ENCODE assay signal across 9 cellular contexts in genomic region chr16:79163666-79164377, GRCh38.
DNase-seq lines count a peak whose midpoint lies in the region; ATAC-seq and TF ChIP-seq lines count a peak whose summit lies in the region.
"Had no signal": no experiment of that assay in that cellular context is flagged by ENCODE, and none has a peak within 500 bp of the region (broad histone marks: within the 10 kb centered on the region; RNA-seq: fewer than 3 reads in every experiment).

No MANE protein-coding gene starts in this region.

- H3K4me1 ChIP-seq in CD4-positive, alpha-beta memory T cell (ENCODE audit: insufficient read depth, low read length) = peaks cover 5% of the 10 kb centered on the region

- TF ChIP-seq CTCF in GM20000 (IDR thresholded peaks at IDR 0.05; ENCODE audit: extremely low read depth, missing control alignments) = no peak

- no peak for DNase-seq in CD4-positive, alpha-beta memory T cell
- DNase-seq in naive B cell = no peak
- no peak for DNase-seq in foreskin melanocyte
- no peak for DNase-seq in NCI-H1436 (lab: John Stamatoyannopoulos, UW)
- DNase-seq in GM20000 (ENCODE audit: low spot score) = no peak
- DNase-seq: NCI-H1092; stimulated activated CD4-positive, alpha-beta T cell treated with anti-CD3 and anti-CD28 coated beads, Interleukin-2, amount 100 ng/mL, for 48 hours had no signal

- POLR2A ChIA-PET in CD4-positive, alpha-beta memory T cell (lab: Charles Lee; ENCODE audit: partially characterized antibody) = no interaction called here

- H3K4me3 ChIP-seq in CD4-positive, alpha-beta memory T cell (ENCODE audit: low read length in 2 of 2) = no peak overlapping the region

- no peaks in the 10 kb centered on the region for H3K36me3 ChIP-seq in CD4-positive, alpha-beta memory T cell (ENCODE audit: insufficient read depth, low read length)

- peak overlapping the region in 4 of 7 donors; percentile 14 to 74 (median 40) for H3K27ac Mint-ChIP-seq in CD4-positive, alpha-beta memory T cell
- H3K27ac Mint-ChIP-seq in IgD-negative memory B cell (peak overlapping the region in 1 of 3 donors; percentile 43), naive B cell (peak overlapping the region in 4 of 6 donors; percentile 53 to 96 (median 67))
- H3K27ac Mint-ChIP-seq in activated T-helper 17 cell treated with anti-CD3 and anti-CD28 coated beads, Interleukin-2, amount 50 U/mL, for 72 hours = peak overlapping the region; percentile 60

- H3K4me3 Mint-ChIP-seq in CD4-positive, alpha-beta memory T cell = peak overlapping the region; percentile 74 to 88 (median 81)
- peak overlapping the region; percentile 8 to 90 (median 66) for H3K4me3 Mint-ChIP-seq in IgD-negative memory B cell
- peak overlapping the region; percentile 65 for H3K4me3 Mint-ChIP-seq in activated T-helper 17 cell treated with anti-CD3 and anti-CD28 coated beads, Interleukin-2, amount 50 U/mL, for 72 hours
- peak overlapping the region; percentile 34 to 88 (median 80) for H3K4me3 Mint-ChIP-seq in naive B cell

- CTCF ChIA-PET in CD4-positive, alpha-beta memory T cell (lab: Charles Lee; ENCODE audit: partially characterized antibody) = interaction anchor here (0.7 kb wide), 1 partner anchor 1363 kb away, joined by 5 read pairs; no protein-coding TSS in a partner anchor

- H3K9me3 Mint-ChIP-seq in CD4-positive, alpha-beta memory T cell = peaks cover 0 to 10% (median 6%) of the 10 kb centered on the region in 8 donors
- H3K9me3 Mint-ChIP-seq in IgD-negative memory B cell = peaks cover 0 to 6% (median 5%) of the 10 kb centered on the region in 3 donors
- H3K9me3 Mint-ChIP-seq in activated T-helper 17 cell treated with anti-CD3 and anti-CD28 coated beads, Interleukin-2, amount 50 U/mL, for 72 hours = peaks cover 6% of the 10 kb centered on the region
- peaks cover 3 to 12% (median 11%) of the 10 kb centered on the region in 7 donors for H3K9me3 Mint-ChIP-seq in naive B cell

- no peaks in the 10 kb centered on the region for H3K27me3 ChIP-seq in CD4-positive, alpha-beta memory T cell (ENCODE audit: insufficient read depth, low read length)

- ATAC-seq in activated T-helper 17 cell treated with anti-CD3 and anti-CD28 coated beads, Interleukin-2, amount 50 U/mL, for 72 hours (replicated peaks) = peak; percentile 29
- peak; percentile 46 to 66 for ATAC-seq in naive B cell (ENCODE audit: low read depth in 2 of 2)

- H3K4me1 Mint-ChIP-seq in CD4-positive, alpha-beta memory T cell = peaks cover 7 to 17% (median 12%) of the 10 kb centered on the region in 4 donors
- peaks cover 7 to 17% (median 9%) of the 10 kb centered on the region in 3 donors for H3K4me1 Mint-ChIP-seq in IgD-negative memory B cell
- peaks cover 10% of the 10 kb centered on the region for H3K4me1 Mint-ChIP-seq in activated T-helper 17 cell treated with anti-CD3 and anti-CD28 coated beads, Interleukin-2, amount 50 U/mL, for 72 hours
- H3K4me1 Mint-ChIP-seq in naive B cell = peaks cover 14 to 19% (median 15%) of the 10 kb centered on the region in 3 donors

- H3K9me3 ChIP-seq in CD4-positive, alpha-beta memory T cell (ENCODE audit: control insufficient read depth in 1 of 2, low read length in 2 of 2) = no peaks in the 10 kb centered on the region

- H3K27ac ChIP-seq in CD4-positive, alpha-beta memory T cell (ENCODE audit: low read depth, low read length) = no peak overlapping the region

- no peaks in the 10 kb centered on the region for H3K36me3 Mint-ChIP-seq in CD4-positive, alpha-beta memory T cell
- H3K36me3 Mint-ChIP-seq in IgD-negative memory B cell (no peaks in the 10 kb centered on the region), naive B cell (peaks cover 7 to 11% of the 10 kb centered on the region in 2 donors)
- H3K36me3 Mint-ChIP-seq in activated T-helper 17 cell treated with anti-CD3 and anti-CD28 coated beads, Interleukin-2, amount 50 U/mL, for 72 hours (ENCODE audit: low read depth) = no peaks in the 10 kb centered on the region

- no peaks in the 10 kb centered on the region for H3K27me3 Mint-ChIP-seq in CD4-positive, alpha-beta memory T cell
- H3K27me3 Mint-ChIP-seq in IgD-negative memory B cell (peaks cover 5% of the 10 kb centered on the region), naive B cell (peaks cover 0 to 7% (median 0%) of the 10 kb centered on the region in 3 donors)
- no peaks in the 10 kb centered on the region for H3K27me3 Mint-ChIP-seq in activated T-helper 17 cell treated with anti-CD3 and anti-CD28 coated beads, Interleukin-2, amount 50 U/mL, for 72 hours

- intact Hi-C loops in CD4-positive, alpha-beta memory T cell (cut with micrococcal nuclease) = no loop called here
